Comparison of ENCODE assay signal across 8 cellular contexts in genomic region chr10:110138197-110138812, GRCh38.
DNase-seq lines count a peak whose midpoint lies in the region; ATAC-seq, FAIRE-seq and TF ChIP-seq lines count a peak whose summit lies in the region.

No MANE protein-coding gene starts in this region.

- ATAC-seq in activated naive CD4-positive, alpha-beta T cell treated with anti-CD3 and anti-CD28 coated beads, Interleukin-2, amount 50 U/mL, for 72 hours, result peak; percentile 42 to 45
- ATAC-seq in HG02852 (IDR thresholded peaks at IDR 0.05; ENCODE audit: unreplicated experiment) (peak; percentile 56), GM21737 (IDR thresholded peaks at IDR 0.05; ENCODE audit: unreplicated experiment) (no peak)

- H3K9me3 Mint-ChIP-seq in activated naive CD4-positive, alpha-beta T cell treated with anti-CD3 and anti-CD28 coated beads, Interleukin-2, amount 50 U/mL, for 72 hours, result no peaks in the 10 kb centered on the region

- H3K4me3 ChIP-seq in right atrium auricular region (no peak overlapping the region), small intestine (ENCODE audit: low read depth in 1 of 2, low read length in 2 of 2) (no peak overlapping the region)

- peak; percentile 36 for FAIRE-seq in small intestine (lab: Jason Lieb, UNC)

- H3K27ac Mint-ChIP-seq in activated naive CD4-positive, alpha-beta T cell treated with anti-CD3 and anti-CD28 coated beads, Interleukin-2, amount 50 U/mL, for 72 hours, result peak overlapping the region in 1 of 2 donors; percentile 79

- no peak for DNase-seq in activated naive CD4-positive, alpha-beta T cell treated with anti-CD3 and anti-CD28 coated beads, Interleukin-2, amount 50 U/mL, for 72 hours (ENCODE audit: low spot score in 2 of 2)
- DNase-seq in activated naive CD4-positive, alpha-beta T cell treated with anti-CD3 and anti-CD28 coated beads, Interleukin-2, amount 50 U/mL, for 16 hours, result no peak
- DNase-seq in NCI-H226 (peak; percentile 31), amniotic epithelial cell (ENCODE audit: low read depth) (peak; percentile 64), right atrium auricular region (ENCODE audit: low spot score) (no peak), small intestine (peak; percentile 68)

- peak; percentile 65 to 81 for TF ChIP-seq CTCF in right atrium auricular region (IDR thresholded peaks at IDR 0.05)

- peaks cover 0 to 2% of the 10 kb centered on the region in 2 donors for H3K36me3 Mint-ChIP-seq in activated naive CD4-positive, alpha-beta T cell treated with anti-CD3 and anti-CD28 coated beads, Interleukin-2, amount 50 U/mL, for 72 hours

- 70 to 73% (median 71%) methylated on average over 5 of the region's 5 CpGs for WGBS in small intestine, 3 donors

- H3K27ac ChIP-seq in right atrium auricular region (no peak overlapping the region), small intestine (ENCODE audit: low read depth in 1 of 2, low read length in 1 of 2) (no peak overlapping the region)

- H3K36me3 ChIP-seq in right atrium auricular region, result peaks cover 6% of the 10 kb centered on the region
- peaks cover 0 to under 1% of the 10 kb centered on the region in 2 donors for H3K36me3 ChIP-seq in small intestine (ENCODE audit: control insufficient read depth in 2 of 2, insufficient read depth in 2 of 2, low read length in 2 of 2)

- H3K4me1 ChIP-seq in right atrium auricular region (peaks cover 0 to 26% of the 10 kb centered on the region in 2 donors), small intestine (ENCODE audit: control insufficient read depth in 2 of 2, insufficient read depth in 1 of 2, low read depth in 1 of 2, low read length in 1 of 2) (peaks cover 0 to 6% of the 10 kb centered on the region in 2 donors)

- H3K9me3 ChIP-seq in right atrium auricular region, result no peaks in the 10 kb centered on the region
- H3K9me3 ChIP-seq in small intestine (ENCODE audit: control insufficient read depth, low read depth), result no peaks in the 10 kb centered on the region

- H3K27me3 ChIP-seq in right atrium auricular region, result no peaks in the 10 kb centered on the region
- no peaks in the 10 kb centered on the region for H3K27me3 ChIP-seq in small intestine (ENCODE audit: control insufficient read depth in 2 of 2, insufficient read depth in 2 of 2, low read length in 2 of 2)

Comparison
In these comparisons a context has a peak if more than half of its experiments do, and no peak if none do; other contexts are left out.
1. DNase-seq: peak in NCI-H226 (single experiment), amniotic epithelial cell (single experiment) and small intestine (single experiment); none in activated naive CD4-positive, alpha-beta T cell treated with anti-CD3 and anti-CD28 coated beads, Interleukin-2, amount 50 U/mL, for 72 hours (0 of 2), activated naive CD4-positive, alpha-beta T cell treated with anti-CD3 and anti-CD28 coated beads, Interleukin-2, amount 50 U/mL, for 16 hours (single experiment) and right atrium auricular region (single experiment).